Comparison of ENCODE assay signal across 8 cellular contexts in the genomic region with DNA sequence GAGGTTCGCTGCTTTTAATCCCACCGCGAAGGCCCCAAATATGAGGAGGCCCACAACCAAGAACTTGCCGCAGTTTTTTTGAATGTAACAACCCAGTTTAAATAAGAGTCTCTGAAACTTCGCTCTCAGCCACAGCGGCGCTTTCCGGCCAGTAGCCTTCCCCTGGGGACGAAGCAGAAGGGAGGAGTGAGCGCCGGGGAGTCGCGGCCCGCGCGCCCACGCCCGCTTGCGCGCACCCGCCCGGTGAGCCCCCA. TPM values are rescaled to one million over a fixed set of nuclear protein-coding genes. Genes with fewer than 3 reads are reported as not detected.
A peak's percentile ranks its signal among the peaks of the same experiment; 100 is the strongest.
DNase-seq lines count a peak whose midpoint lies in the region; ATAC-seq and TF ChIP-seq lines count a peak whose summit lies in the region.

No MANE protein-coding gene starts in this region.

- H3K4me1 ChIP-seq in esophagus muscularis mucosa: peaks cover 29 to 38% (median 31%) of the 10 kb centered on the region in 4 donors

- peaks cover 3% of the 10 kb centered on the region for H3K36me3 Mint-ChIP-seq in T-helper 2 cell treated with Interferon-gamma antibody and Interleukin-4, amounts not matched to agents 5 μg/mL and 100 μg/mL, for 36 hours (ENCODE audit: low read depth)
- no peaks in the 10 kb centered on the region for H3K36me3 Mint-ChIP-seq in natural killer cell treated with Interleukin-12 subunit alpha and Interleukin-12 subunit beta and Interleukin-15 and Interleukin-18, amount 100 ng/mL, for 72 hours

- TF ChIP-seq POLR2A in esophagus muscularis mucosa (IDR thresholded peaks at IDR 0.05; ENCODE audit: low read depth): no peak

- intact Hi-C loops in esophagus muscularis mucosa (cut with DNase I): no loop called here

- no CpG with 5 or more reads among the region's 22 CpGs for WGBS in esophagus muscularis mucosa

- H3K9me3 Mint-ChIP-seq in T-helper 2 cell treated with Interferon-gamma antibody and Interleukin-4, amounts not matched to agents 5 μg/mL and 100 μg/mL, for 36 hours: no peaks in the 10 kb centered on the region
- no peaks in the 10 kb centered on the region for H3K9me3 Mint-ChIP-seq in natural killer cell treated with Interleukin-12 subunit alpha and Interleukin-12 subunit beta and Interleukin-15 and Interleukin-18, amount 100 ng/mL, for 72 hours

- H3K36me3 ChIP-seq in esophagus muscularis mucosa: no peaks in the 10 kb centered on the region

- no peak for TF ChIP-seq CTCF in esophagus muscularis mucosa (IDR thresholded peaks at IDR 0.05)

- peak overlapping the region; percentile 80 for H3K4me3 Mint-ChIP-seq in T-helper 2 cell treated with Interferon-gamma antibody and Interleukin-4, amounts not matched to agents 5 μg/mL and 100 μg/mL, for 36 hours
- H3K4me3 Mint-ChIP-seq in natural killer cell treated with Interleukin-12 subunit alpha and Interleukin-12 subunit beta and Interleukin-15 and Interleukin-18, amount 100 ng/mL, for 72 hours: peak overlapping the region; percentile 100

- no peak overlapping the region for H3K27ac Mint-ChIP-seq in T-helper 2 cell treated with Interferon-gamma antibody and Interleukin-4, amounts not matched to agents 5 μg/mL and 100 μg/mL, for 36 hours
- H3K27ac Mint-ChIP-seq in natural killer cell treated with Interleukin-12 subunit alpha and Interleukin-12 subunit beta and Interleukin-15 and Interleukin-18, amount 100 ng/mL, for 72 hours: peak overlapping the region; percentile 78 to 79

- no peaks in the 10 kb centered on the region for H3K9me3 ChIP-seq in esophagus muscularis mucosa

- H3K27ac ChIP-seq in esophagus muscularis mucosa (replicated peaks in 1 of 4): peak overlapping the region; percentile 87 to 94 (median 94)

- H3K4me1 Mint-ChIP-seq in T-helper 2 cell treated with Interferon-gamma antibody and Interleukin-4, amounts not matched to agents 5 μg/mL and 100 μg/mL, for 36 hours (ENCODE audit: low read depth): peaks cover 38% of the 10 kb centered on the region
- H3K4me1 Mint-ChIP-seq in natural killer cell treated with Interleukin-12 subunit alpha and Interleukin-12 subunit beta and Interleukin-15 and Interleukin-18, amount 100 ng/mL, for 72 hours (ENCODE audit: low read depth in 2 of 2): peaks cover 49 to 56% of the 10 kb centered on the region in 2 donors

- DNase-seq in NOMO-1 (lab: John Stamatoyannopoulos, UW; ENCODE audit: unreplicated experiment in 2 of 2) (peak; percentile 14 to 34), NOMO-1 treated with dmso at 0.1 percent for 144 hours (lab: John Stamatoyannopoulos, UW; ENCODE audit: unreplicated experiment) (no peak), esophagus muscularis mucosa (ENCODE audit: extremely low spot score) (no peak), globus pallidus (ENCODE audit: low spot score) (no peak)
- DNase-seq in T-helper 2 cell treated with Interferon-gamma antibody and Interleukin-4, amounts not matched to agents 5 μg/mL and 100 μg/mL, for 36 hours (ENCODE audit: low spot score): no peak
- peak; percentile 68 for DNase-seq in natural killer cell treated with Interleukin-12 subunit alpha and Interleukin-12 subunit beta and Interleukin-15 and Interleukin-18, amount 100 ng/mL, for 72 hours (ENCODE audit: low spot score)
- DNase-seq in activated CD4-positive, CD25-positive, alpha-beta regulatory T cell treated with anti-CD3 and anti-CD28 coated beads, Interleukin-2, amount 50 U/mL, for 72 hours: no peak

- ATAC-seq in HG03025 (IDR thresholded peaks at IDR 0.05; ENCODE audit: low FRiP score, unreplicated experiment): peak; percentile 28
- ATAC-seq in natural killer cell treated with Interleukin-12 subunit alpha and Interleukin-12 subunit beta and Interleukin-15 and Interleukin-18, amount 100 ng/mL, for 72 hours: no peak

- no peaks in the 10 kb centered on the region for H3K27me3 ChIP-seq in esophagus muscularis mucosa

- peak overlapping the region; percentile 80 to 94 (median 88) for H3K4me3 ChIP-seq in esophagus muscularis mucosa

- peaks cover 64% of the 10 kb centered on the region for H3K27me3 Mint-ChIP-seq in T-helper 2 cell treated with Interferon-gamma antibody and Interleukin-4, amounts not matched to agents 5 μg/mL and 100 μg/mL, for 36 hours (ENCODE audit: low read depth)
- peaks cover 3 to 10% of the 10 kb centered on the region in 2 donors for H3K27me3 Mint-ChIP-seq in natural killer cell treated with Interleukin-12 subunit alpha and Interleukin-12 subunit beta and Interleukin-15 and Interleukin-18, amount 100 ng/mL, for 72 hours

- no peak for TF ChIP-seq EP300 in esophagus muscularis mucosa (IDR thresholded peaks at IDR 0.05)

RNA-seq across cellular contexts. Expression of gene PTCH1, which starts 10.4 kb away (rescaled TPM):
- total RNA-seq in esophagus muscularis mucosa: 10 to 100 TPM; 10.8 to 25.1 (median 16.9) TPM
- 10 to 100 TPM; 15.2 to 15.9 TPM for total RNA-seq in natural killer cell treated with Interleukin-12 subunit alpha and Interleukin-12 subunit beta and Interleukin-15 and Interleukin-18, amount 100 ng/mL, for 72 hours

Comparison
In these comparisons a context has a peak if more than half of its experiments do, and no peak if none do; other contexts are left out.
1. DNase-seq: peak in NOMO-1 (2 of 2) and natural killer cell treated with Interleukin-12 subunit alpha and Interleukin-12 subunit beta and Interleukin-15 and Interleukin-18, amount 100 ng/mL, for 72 hours (single experiment); none in NOMO-1 treated with dmso at 0.1 percent for 144 hours (single experiment), T-helper 2 cell treated with Interferon-gamma antibody and Interleukin-4, amounts not matched to agents 5 μg/mL and 100 μg/mL, for 36 hours (single experiment), esophagus muscularis mucosa (single experiment), globus pallidus (single experiment) and activated CD4-positive, CD25-positive, alpha-beta regulatory T cell treated with anti-CD3 and anti-CD28 coated beads, Interleukin-2, amount 50 U/mL, for 72 hours (single experiment).